14 cellular contexts compared by ENCODE assay signal in genomic region chr12:92546259-92546825, GRCh38.
DNase-seq lines count a peak whose midpoint lies in the region; ATAC-seq, FAIRE-seq and TF ChIP-seq lines count a peak whose summit lies in the region.
"Had no signal": no experiment of that assay in that cellular context is flagged by ENCODE, and none has a peak within 500 bp of the region (broad histone marks: within the 10 kb centered on the region; RNA-seq: fewer than 3 reads in every experiment).

No MANE protein-coding gene starts in this region.

- peaks cover 13 to 28% of the 10 kb centered on the region in 2 donors for H3K4me1 ChIP-seq in kidney (ENCODE audit: control insufficient read depth in 1 of 2, insufficient read depth in 1 of 2, low read depth in 1 of 2, low read length in 2 of 2)

- no peaks in the 10 kb centered on the region for H3K9me3 ChIP-seq in kidney (ENCODE audit: control insufficient read depth in 1 of 2, low read length in 2 of 2)

- intact Hi-C loops in kidney (cut with DNase I), result no loop called here

- no peaks in the 10 kb centered on the region for H3K36me3 ChIP-seq in kidney (ENCODE audit: control insufficient read depth in 1 of 2, insufficient read depth in 2 of 2, low read length in 2 of 2)

- DNase-seq in GM12891 (ENCODE audit: insufficient read length, low spot score) (no peak), kidney (no peak), NCI-H526 (lab: John Stamatoyannopoulos, UW) (no peak), cerebellar cortex (ENCODE audit: low spot score) (no peak), UCSD-AML1 (lab: John Stamatoyannopoulos, UW; ENCODE audit: unreplicated experiment) (no peak), hypothalamus (lab: John Stamatoyannopoulos, UW) (no peak)
- DNase-seq: mesendoderm, NCI-H524 treated with DMSO at 0.1 percent for 48 hours had no signal

- no peak overlapping the region for H3K4me3 ChIP-seq in kidney (ENCODE audit: low read length in 2 of 2)

- no peak for TF ChIP-seq POLR2A in GM12891 (IDR thresholded peaks at IDR 0.05; ENCODE audit: low read depth, low read length)

- ATAC-seq in GM19467 (IDR thresholded peaks at IDR 0.05; ENCODE audit: unreplicated experiment) (peak; percentile 32), HG03108 (IDR thresholded peaks at IDR 0.05; ENCODE audit: unreplicated experiment) (peak; percentile 33)
- ATAC-seq: activated CD4-positive, CD25-positive, alpha-beta regulatory T cell treated with anti-CD3 and anti-CD28 coated beads, Interleukin-2, amount 50 U/mL, for 24 hours; activated naive CD4-positive, alpha-beta T cell treated with anti-CD3 and anti-CD28 coated beads, Interleukin-2, amount 50 U/mL, for 72 hours had no signal

- no peak for TF ChIP-seq CTCF in kidney (IDR thresholded peaks at IDR 0.05; ENCODE audit: borderline replicate concordance, extremely low read depth, insufficient read depth)

- H3K9ac ChIP-seq in kidney (ENCODE audit: low read length in 2 of 2), result no peak overlapping the region

- FAIRE-seq in GM12891 (lab: Jason Lieb, UNC) (peak; percentile 26), kidney (lab: Jason Lieb, UNC) (no peak)
- FAIRE-seq: G401.6 had no signal

- peak overlapping the region; percentile 36 to 64 for H3K27ac ChIP-seq in kidney (ENCODE audit: low read depth in 2 of 2, low read length in 2 of 2)
- H3K27ac ChIP-seq: RWPE1 had no signal

TF ChIP-seq in GM12891, 5 proteins besides CTCF, POLR2A, EP300 and RAD21:
- TF ChIP-seq TAF1 (IDR thresholded peaks at IDR 0.05; ENCODE audit: low read depth, low read length), result no peak
- TF ChIP-seq SPI1 (IDR thresholded peaks at IDR 0.05; ENCODE audit: low read depth, low read length), result no peak
- TF ChIP-seq PAX5 (IDR thresholded peaks at IDR 0.05; ENCODE audit: insufficient read depth, low read length, severe bottlenecking), result no peak
- no peak for TF ChIP-seq POLR2AphosphoS5 (IDR thresholded peaks at IDR 0.05; ENCODE audit: low read depth, low read length)
- TF ChIP-seq POU2F2 (IDR thresholded peaks at IDR 0.05; ENCODE audit: low read depth, low read length), result no peak
